In the genomic region with DNA sequence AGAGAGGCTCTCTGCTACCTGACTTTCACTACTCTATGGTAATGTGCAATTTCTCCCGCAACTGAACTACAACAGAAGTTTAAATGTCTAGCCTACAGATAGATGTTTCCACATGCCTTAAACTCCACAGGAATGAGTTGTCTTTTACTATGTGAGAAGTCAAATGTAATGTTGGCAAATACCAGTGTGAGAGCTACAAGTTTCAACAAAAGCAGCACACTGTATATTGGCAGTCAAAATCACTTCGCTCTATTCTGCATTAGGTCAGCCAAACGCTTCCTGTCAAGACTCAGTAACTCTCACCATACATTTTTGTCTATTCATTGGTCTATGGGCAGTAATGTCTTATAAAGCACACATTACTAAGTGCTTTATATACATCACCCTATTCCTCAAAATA, we compare ENCODE assay signal across 22 cellular contexts. TPM values are rescaled to one million over a fixed set of nuclear protein-coding genes. Genes with fewer than 3 reads are reported as not detected.
DNase-seq lines count a peak whose midpoint lies in the region; ATAC-seq and TF ChIP-seq lines count a peak whose summit lies in the region.
"Had no signal": no experiment of that assay in that cellular context is flagged by ENCODE, and none has a peak within 500 bp of the region (broad histone marks: within the 10 kb centered on the region; RNA-seq: fewer than 3 reads in every experiment).

No MANE protein-coding gene starts in this region.

- H3K27ac ChIP-seq in PC-9: no peak overlapping the region
- H3K27ac ChIP-seq: dorsolateral prefrontal cortex, gastroesophageal sphincter, prostate gland, upper lobe of right lung had no signal

- H3F3A ChIP-seq in PC-9 (ENCODE audit: insufficient read depth, low read depth): peaks cover 6% of the 10 kb centered on the region; the same call in 1 of the 2 replicates

- H3K36me3 ChIP-seq in PC-9 (ENCODE audit: low read depth): no peaks in the 10 kb centered on the region
- H3K36me3 ChIP-seq: gastroesophageal sphincter, prostate gland, upper lobe of right lung had no signal

- H4K20me1 ChIP-seq in PC-9 (ENCODE audit: insufficient read depth): no peaks in the 10 kb centered on the region

- H3K4me2 ChIP-seq in PC-9: peak overlapping the region; percentile 4; the same call in 1 of the 2 replicates

- H3K4me3 ChIP-seq in PC-9: no peak overlapping the region
- H3K4me3 ChIP-seq: dorsolateral prefrontal cortex, gastroesophageal sphincter, prostate gland, upper lobe of right lung had no signal

- no peaks in the 10 kb centered on the region for H3K27me3 ChIP-seq in PC-9 (ENCODE audit: insufficient read depth, low read depth)
- H3K27me3 ChIP-seq: dorsolateral prefrontal cortex, gastroesophageal sphincter, upper lobe of right lung had no signal

- CTCF ChIA-PET in PC-9 (lab: Charles Lee): no interaction called here

- peaks cover 12% of the 10 kb centered on the region for H3K4me1 ChIP-seq in PC-9 (replicated peaks; ENCODE audit: insufficient read depth)

- no peaks in the 10 kb centered on the region for H3K9me2 ChIP-seq in PC-9 (ENCODE audit: insufficient read depth)

- no peak overlapping the region for H2AFZ ChIP-seq in PC-9

- BruUV-seq in PC-9 (replicated peaks; lab: Mats Ljungman, UMichigan): no TSS peak

- DNase-seq in AG08396 (ENCODE audit: low spot score) (peak; percentile 28), PC-9 (peak in 1 of 2 experiments; percentile 37), dermis blood vessel endothelial cell (peak; percentile 53), iris pigment epithelial cell (ENCODE audit: low read depth) (peak; percentile 91), NCI-H2171 treated with DMSO at 0.1 percent for 48 hours (lab: John Stamatoyannopoulos, UW) (no peak), Right ventricle myocardium inferior (ENCODE audit: missing footprints) (no peak)
- DNase-seq: activated CD4-positive, alpha-beta T cell treated with anti-CD3 and anti-CD28 coated beads for 1 hour; activated CD8-positive, alpha-beta memory T cell treated with anti-CD3 and anti-CD28 coated beads, Interleukin-2, amount 10 ng/mL, durations not matched to agents 7 days and 5 days; amniotic stem cell; dorsolateral prefrontal cortex; GDM1; natural killer cell; NCI-H1694; NCI-H446 treated with DMSO at 0.1 percent for 48 hours; T-helper 9 cell; upper lobe of right lung had no signal

- no peak for TF ChIP-seq CTCF in PC-9 (conservative IDR thresholded peaks at IDR 0.05)

- H3K9me3 ChIP-seq in PC-9 (ENCODE audit: insufficient read depth, low read depth): no peaks in the 10 kb centered on the region
- H3K9me3 ChIP-seq: gastroesophageal sphincter, prostate gland, upper lobe of right lung had no signal

- ATAC-seq in HG03175 (IDR thresholded peaks at IDR 0.05; ENCODE audit: unreplicated experiment): no peak
- no peak for ATAC-seq in Right ventricle myocardium inferior
- no peak for ATAC-seq in GM19023 (IDR thresholded peaks at IDR 0.05; ENCODE audit: unreplicated experiment)
- ATAC-seq: activated CD8-positive, alpha-beta memory T cell treated with anti-CD3 and anti-CD28 coated beads, Interleukin-2, amount 10 ng/mL, durations not matched to agents 7 days and 5 days; gastroesophageal sphincter; HCT116; natural killer cell; stimulated activated memory B cell treated with anti-CD40 and anti-IgM and Interleukin-4, amounts not matched to agents 10 μg/mL and 1 μg/mL and 100 μg/mL, for 72 hours; upper lobe of right lung had no signal

- intact Hi-C loops in PC-9 (cut with micrococcal nuclease; ENCODE audit: unreplicated experiment): no loop called here
- intact Hi-C loops in Right ventricle myocardium inferior (cut with DNase I): no loop called here

- POLR2A ChIA-PET in PC-9 (lab: Charles Lee; ENCODE audit: unreplicated experiment): interaction anchor here (0.5 kb wide), 1 partner anchor 11 kb away, joined by 3 read pairs; no protein-coding TSS in a partner anchor

- H3K79me2 ChIP-seq in PC-9 (ENCODE audit: low read depth): peaks cover 61% of the 10 kb centered on the region

RNA-seq across cellular contexts. Expression of gene LUZP1, which starts 41.9 kb away (rescaled TPM):
- total RNA-seq in PC-9 (2021): 35.0 and 37.6 TPM in 2 replicates
- total RNA-seq in dermis blood vessel endothelial cell: 51.9 and 66.4 TPM in 2 replicates
- total RNA-seq in Right ventricle myocardium inferior: 30.4 TPM

Comparison
In these comparisons a context has a peak if more than half of its experiments do, and no peak if none do; other contexts are left out.
1. DNase-seq: peak in AG08396 (single experiment), dermis blood vessel endothelial cell (single experiment) and iris pigment epithelial cell (single experiment); none in NCI-H2171 treated with DMSO at 0.1 percent for 48 hours (single experiment) and Right ventricle myocardium inferior (single experiment).